9 cellular contexts compared by ENCODE assay signal in the genomic region with DNA sequence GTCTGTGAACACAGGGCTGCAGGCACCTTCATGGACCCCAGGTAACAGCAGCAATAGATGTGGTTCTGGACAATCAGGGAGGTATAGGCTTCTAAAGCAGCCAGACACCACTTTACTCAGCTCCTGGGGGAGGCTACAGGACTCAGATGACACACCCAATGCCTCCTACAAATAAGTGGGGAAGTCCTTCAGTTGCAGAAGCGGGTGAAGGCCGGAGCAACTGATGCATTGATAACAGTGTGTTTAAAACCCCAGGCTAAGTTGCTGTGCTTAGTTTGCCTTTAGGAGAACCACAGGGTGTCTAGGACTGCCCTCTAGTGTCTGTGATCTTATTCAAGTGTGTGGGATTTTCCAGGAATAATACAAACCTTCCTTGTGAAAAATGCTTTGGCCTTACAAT. TPM values are rescaled to one million over a fixed set of nuclear protein-coding genes. Genes with fewer than 3 reads are reported as not detected.
A peak's percentile ranks its signal among the peaks of the same experiment; 100 is the strongest.
DNase-seq lines count a peak whose midpoint lies in the region; ATAC-seq, FAIRE-seq and TF ChIP-seq lines count a peak whose summit lies in the region.
"Had no signal": no experiment of that assay in that cellular context is flagged by ENCODE, and none has a peak within 500 bp of the region (broad histone marks: within the 10 kb centered on the region; RNA-seq: fewer than 3 reads in every experiment).

No MANE protein-coding gene starts in this region.

- H3K4me1 ChIP-seq in Caco-2 = no peaks in the 10 kb centered on the region
- H3K4me1 ChIP-seq in GM23248 (ENCODE audit: insufficient read depth) = no peaks in the 10 kb centered on the region
- no peaks in the 10 kb centered on the region for H3K4me1 ChIP-seq in fibroblast of lung (ENCODE audit: control insufficient read depth, extremely low read depth, insufficient read depth, low read length)
- peaks cover 0 to 4% of the 10 kb centered on the region in 2 experiments for H3K4me1 ChIP-seq in trophoblast cell (ENCODE audit: control insufficient read depth in 1 of 2, insufficient read depth in 2 of 2, low read length in 2 of 2)

- POLR2A ChIA-PET in Caco-2 (lab: Charles Lee) = no interaction called here

- H4K91ac ChIP-seq in trophoblast cell (ENCODE audit: low read depth, low read length) = no peak overlapping the region

- H4K20me1 ChIP-seq in GM23248 (ENCODE audit: insufficient read depth) (no peaks in the 10 kb centered on the region), fibroblast of lung (ENCODE audit: control insufficient read depth, extremely low read depth, insufficient read depth, low read length) (no peaks in the 10 kb centered on the region)

- H2BK120ac ChIP-seq in trophoblast cell (ENCODE audit: insufficient read depth, low read length, poor library complexity) = no peak overlapping the region

- peak overlapping the region; percentile 11 for H4K8ac ChIP-seq in trophoblast cell (ENCODE audit: low read depth, low read length)

- H3K4me3 ChIP-seq in Caco-2 (ENCODE audit: low read depth, low read length) (no peak overlapping the region), GM23248 (no peak overlapping the region), fibroblast of lung (replicated peaks in 1 of 4; ENCODE audit: control extremely low read depth in 1 of 4, insufficient read depth in 1 of 4, low read depth in 3 of 4, low read length in 4 of 4) (no peak overlapping the region), trophoblast cell (ENCODE audit: low read depth, low read length) (no peak overlapping the region)

- H3K23ac ChIP-seq in trophoblast cell (ENCODE audit: low read length) = no peak overlapping the region

- H3K27ac ChIP-seq in GM23248 (no peak overlapping the region), fibroblast of lung (ENCODE audit: insufficient read depth, low read length) (no peak overlapping the region), trophoblast cell (ENCODE audit: low read depth, low read length) (no peak overlapping the region)

- H3K36me3 Mint-ChIP-seq in Caco-2 (ENCODE audit: insufficient read depth, unreplicated experiment) = no peaks in the 10 kb centered on the region
- no peaks in the 10 kb centered on the region for H3K36me3 Mint-ChIP-seq in activated CD8-positive, alpha-beta memory T cell treated with anti-CD3 and anti-CD28 coated beads, Interleukin-2, amount 10 ng/mL, durations not matched to agents 7 days and 5 days

- no peaks in the 10 kb centered on the region for H3K79me1 ChIP-seq in trophoblast cell (ENCODE audit: low read length)

- H3K18ac ChIP-seq in trophoblast cell (ENCODE audit: low read length) = no peak overlapping the region

- peaks cover 16% of the 10 kb centered on the region for H3K27me3 Mint-ChIP-seq in Caco-2 (ENCODE audit: insufficient read depth, unreplicated experiment)
- peaks cover 19% of the 10 kb centered on the region for H3K27me3 Mint-ChIP-seq in activated CD8-positive, alpha-beta memory T cell treated with anti-CD3 and anti-CD28 coated beads, Interleukin-2, amount 10 ng/mL, durations not matched to agents 7 days and 5 days

- peaks cover 4% of the 10 kb centered on the region for H3K9me3 Mint-ChIP-seq in Caco-2 (ENCODE audit: unreplicated experiment)
- no peaks in the 10 kb centered on the region for H3K9me3 Mint-ChIP-seq in activated CD8-positive, alpha-beta memory T cell treated with anti-CD3 and anti-CD28 coated beads, Interleukin-2, amount 10 ng/mL, durations not matched to agents 7 days and 5 days (ENCODE audit: low read depth)

- intact Hi-C loops in Caco-2 (cut with micrococcal nuclease; ENCODE audit: unreplicated experiment) = loop anchor here (1.0 to 2.0 kb wide), 4 partner anchors 76 to 297 kb away; no protein-coding TSS in a partner anchor

- H3K27ac Mint-ChIP-seq in Caco-2 (ENCODE audit: unreplicated experiment) = no peak overlapping the region
- no peak overlapping the region for H3K27ac Mint-ChIP-seq in activated CD8-positive, alpha-beta memory T cell treated with anti-CD3 and anti-CD28 coated beads, Interleukin-2, amount 10 ng/mL, durations not matched to agents 7 days and 5 days

- TF ChIP-seq CTCF in Caco-2 (IDR thresholded peaks at IDR 0.05; ENCODE audit: insufficient read depth in 1 of 2, low read depth in 1 of 2, low read length in 1 of 2, severe bottlenecking in 1 of 2, unreplicated experiment in 1 of 2) (peak; percentile 50 to 86), fibroblast of lung (conservative IDR thresholded peaks at IDR 0.05 in 1 of 2, IDR thresholded peaks at IDR 0.05 in 1 of 2; ENCODE audit: low read depth in 1 of 2, low read length in 2 of 2) (peak; percentile 67 to 80)

- H3K9me3 ChIP-seq in Caco-2 (no peaks in the 10 kb centered on the region), GM23248 (ENCODE audit: low read depth) (no peaks in the 10 kb centered on the region), fibroblast of lung (ENCODE audit: control insufficient read depth, insufficient read depth, low read depth, low read length) (no peaks in the 10 kb centered on the region), trophoblast cell (ENCODE audit: insufficient read depth, low read depth, low read length) (no peaks in the 10 kb centered on the region)

- no peak overlapping the region for H4K12ac ChIP-seq in trophoblast cell (ENCODE audit: low read depth, low read length)

- DNase-seq in Caco-2 (peak in 1 of 2 experiments; percentile 54), GM23248 (peak; percentile 81), RCC 7860 (ENCODE audit: low spot score) (peak; percentile 30), fibroblast of lung (ENCODE audit: low read depth in 2 of 2) (peak; percentile 48 to 81), trophoblast cell (peak; percentile 11 to 68)
- no peak for DNase-seq in activated naive CD4-positive, alpha-beta T cell treated with Interleukin-2 at 50 U/mL for 16 hours
- no peak for DNase-seq in activated CD8-positive, alpha-beta memory T cell treated with anti-CD3 and anti-CD28 coated beads, Interleukin-2, amount 10 ng/mL, durations not matched to agents 7 days and 5 days

- H3K4me3 Mint-ChIP-seq in Caco-2 (ENCODE audit: unreplicated experiment) = no peak overlapping the region
- H3K4me3 Mint-ChIP-seq in activated CD8-positive, alpha-beta memory T cell treated with anti-CD3 and anti-CD28 coated beads, Interleukin-2, amount 10 ng/mL, durations not matched to agents 7 days and 5 days = no peak overlapping the region

- no peak overlapping the region for H3K4ac ChIP-seq in trophoblast cell (ENCODE audit: low read depth, low read length)

- H3K79me2 ChIP-seq in GM23248 (ENCODE audit: insufficient read depth) = no peaks in the 10 kb centered on the region
- H3K79me2 ChIP-seq in fibroblast of lung (ENCODE audit: control insufficient read depth, insufficient read depth, low read length) = no peaks in the 10 kb centered on the region
- H3K79me2 ChIP-seq in trophoblast cell (ENCODE audit: control insufficient read depth, insufficient read depth, low read length, poor library complexity) = no peaks in the 10 kb centered on the region

- no peak for ATAC-seq in GM19455 (IDR thresholded peaks at IDR 0.05; ENCODE audit: unreplicated experiment)
- no peak for ATAC-seq in activated CD8-positive, alpha-beta memory T cell treated with anti-CD3 and anti-CD28 coated beads, Interleukin-2, amount 10 ng/mL, durations not matched to agents 7 days and 5 days

- no peak overlapping the region for H3K4me2 ChIP-seq in GM23248 (ENCODE audit: unreplicated experiment)
- H3K4me2 ChIP-seq in fibroblast of lung (ENCODE audit: extremely low read depth, insufficient read depth, low read length) = no peak overlapping the region
- H3K4me2 ChIP-seq in trophoblast cell (ENCODE audit: low read length) = no peak overlapping the region

- H3F3A ChIP-seq in GM23248 (ENCODE audit: insufficient read depth) = no peaks in the 10 kb centered on the region

- H2BK12ac ChIP-seq in trophoblast cell (ENCODE audit: low read length) = no peak overlapping the region

- H2AK5ac ChIP-seq in trophoblast cell (ENCODE audit: low read length) = no peak overlapping the region

- no peak overlapping the region for H2BK5ac ChIP-seq in trophoblast cell (ENCODE audit: low read depth, low read length, poor library complexity)

- BruUV-seq in Caco-2 (replicated peaks; lab: Mats Ljungman, UMichigan) = no TSS peak

- no peaks in the 10 kb centered on the region for H3K4me1 Mint-ChIP-seq in Caco-2 (ENCODE audit: low read depth, unreplicated experiment)
- H3K4me1 Mint-ChIP-seq in activated CD8-positive, alpha-beta memory T cell treated with anti-CD3 and anti-CD28 coated beads, Interleukin-2, amount 10 ng/mL, durations not matched to agents 7 days and 5 days = no peaks in the 10 kb centered on the region

- no peak overlapping the region for H3K9ac ChIP-seq in GM23248
- H3K9ac ChIP-seq in fibroblast of lung (ENCODE audit: insufficient read depth, low read length) = no peak overlapping the region
- no peak overlapping the region for H3K9ac ChIP-seq in trophoblast cell (ENCODE audit: low read length)

- no peak overlapping the region for H3K14ac ChIP-seq in trophoblast cell (ENCODE audit: low read length)

- CTCF ChIA-PET in Caco-2 (lab: Charles Lee) = interaction anchor here (0.6 to 0.7 kb wide), 2 partner anchors 386 to 719 kb away, joined by 3 to 5 read pairs; no protein-coding TSS in a partner anchor
- CTCF ChIA-PET in activated CD8-positive, alpha-beta memory T cell treated with anti-CD3 and anti-CD28 coated beads, Interleukin-2, amount 10 ng/mL, durations not matched to agents 7 days and 5 days (lab: Charles Lee) = no interaction called here

- 0 to 7% methylated on average over 2 of the region's 2 CpGs for WGBS in GM23248 (ENCODE audit: low coverage in 1 of 2, low lambda C conversion rate in 2 of 2, missing lambda C conversion rate in 2 of 2), 2 experiments
- WGBS in trophoblast cell (ENCODE audit: extremely low coverage, insufficient coverage, insufficient read length) = no CpG with 5 or more reads among the region's 2 CpGs

- H2AFZ ChIP-seq in GM23248 (no peak overlapping the region), fibroblast of lung (ENCODE audit: low read length) (no peak overlapping the region), trophoblast cell (ENCODE audit: insufficient read depth, low read length, poor library complexity) (no peak overlapping the region)

- FAIRE-seq in RCC 7860 (lab: Jason Lieb, UNC) = peak; percentile 25

- no peaks in the 10 kb centered on the region for H3K36me3 ChIP-seq in Caco-2 (ENCODE audit: control insufficient read depth, insufficient read depth, low read length)
- H3K36me3 ChIP-seq in GM23248 (ENCODE audit: low read depth) = no peaks in the 10 kb centered on the region
- no peaks in the 10 kb centered on the region for H3K36me3 ChIP-seq in fibroblast of lung (ENCODE audit: control insufficient read depth, insufficient read depth, low read length)
- no peaks in the 10 kb centered on the region for H3K36me3 ChIP-seq in trophoblast cell (ENCODE audit: control insufficient read depth in 1 of 2, insufficient read depth in 2 of 2, low read length in 2 of 2)

- H3K27me3 ChIP-seq in Caco-2 (replicated peaks; ENCODE audit: control insufficient read depth, insufficient read depth, low read length) = no peaks in the 10 kb centered on the region; the same call in 1 of the 2 replicates
- peaks cover 5% of the 10 kb centered on the region for H3K27me3 ChIP-seq in GM23248 (replicated peaks; ENCODE audit: insufficient read depth)
- no peaks in the 10 kb centered on the region for H3K27me3 ChIP-seq in fibroblast of lung (ENCODE audit: control insufficient read depth, insufficient read depth, low read length)
- no peaks in the 10 kb centered on the region for H3K27me3 ChIP-seq in trophoblast cell (ENCODE audit: insufficient read depth, low read length)

- in situ Hi-C loops in GM23248 (cut with MboI) = no loop called here

- no peaks in the 10 kb centered on the region for H3K9me2 ChIP-seq in GM23248 (ENCODE audit: insufficient read depth)

RNA-seq across cellular contexts. Expression of a gene that starts 5.9 kb away (rescaled TPM):
- total RNA-seq in Caco-2 (2022) (not detected in 2 replicates), fibroblast of lung (0.99 and 1.3 TPM in 2 replicates)
- 0.32 TPM in 1 of 2 replicates, not detected in the other for total RNA-seq in GM23248 (2014; rRNA removed; shearing (Covaris generic))
- polyA plus RNA-seq in GM23248 (2016; fragmentation: Nextera tagmentation; extraction: Ambion mirVana) (0.23 TPM in 1 of 2 replicates, not detected in the other), fibroblast of lung (0.62 and 0.66 TPM in 2 replicates)
- polyA plus RNA-seq in fibroblast of lung (2012) = 0.37 and 0.38 TPM in 2 replicates
- polyA minus RNA-seq in fibroblast of lung (ENCODE audit: low replicate concordance) = 0.15 TPM in 1 of 2 replicates, not detected in the other
- polyA plus RNA-seq in trophoblast cell (2013) = 1.7 and 1.8 TPM in 2 replicates
- not detected for total RNA-seq in activated CD8-positive, alpha-beta memory T cell treated with anti-CD3 and anti-CD28 coated beads, Interleukin-2, amount 10 ng/mL, durations not matched to agents 7 days and 5 days
- total RNA-seq: mononuclear cell had no signal

Comparison
In these comparisons a context has a peak if more than half of its experiments do, and no peak if none do; other contexts are left out.
1. DNase-seq: peak in GM23248 (single experiment), RCC 7860 (single experiment), fibroblast of lung (2 of 2) and trophoblast cell (2 of 2); none in activated naive CD4-positive, alpha-beta T cell treated with Interleukin-2 at 50 U/mL for 16 hours (single experiment) and activated CD8-positive, alpha-beta memory T cell treated with anti-CD3 and anti-CD28 coated beads, Interleukin-2, amount 10 ng/mL, durations not matched to agents 7 days and 5 days (single experiment).